In genomic region chr5:132103969-132104391, GRCh38 we compare ENCODE assay signal across 8 cellular contexts. TPM values are rescaled to one million over a fixed set of nuclear protein-coding genes. Genes with fewer than 3 reads are reported as not detected.
DNase-seq lines count a peak whose midpoint lies in the region; ATAC-seq and TF ChIP-seq lines count a peak whose summit lies in the region.

No MANE protein-coding gene starts in this region.

- peaks cover 79% of the 10 kb centered on the region for H3K4me1 Mint-ChIP-seq in activated naive CD4-positive, alpha-beta T cell treated with anti-CD3 and anti-CD28 coated beads, Interleukin-2, amount 10 ng/mL, durations not matched to agents 7 days and 5 days

- H3K27ac ChIP-seq in transverse colon, result peak overlapping the region; percentile 33 to 77 (median 53)

- H3K9me3 ChIP-seq in transverse colon, result no peaks in the 10 kb centered on the region

- peaks cover 2 to 14% (median 11%) of the 10 kb centered on the region in 4 donors for H3K4me1 ChIP-seq in transverse colon

- peak; percentile 51 for DNase-seq in activated naive CD4-positive, alpha-beta T cell treated with anti-CD3 and anti-CD28 coated beads, Interleukin-2, amount 10 ng/mL, durations not matched to agents 7 days and 5 days
- DNase-seq in activated naive CD4-positive, alpha-beta T cell treated with anti-CD3 and anti-CD28 coated beads, Interleukin-2, amount 50 U/mL, for 16 hours, result no peak
- peak; percentile 65 for DNase-seq in activated CD8-positive, alpha-beta memory T cell treated with anti-CD3 and anti-CD28 coated beads, Interleukin-2, amount 50 U/mL, for 48 hours
- DNase-seq in transverse colon (no peak), D341Med (ENCODE audit: low spot score) (no peak), NCI-H1105 treated with DMSO at 0.1 percent for 48 hours (lab: John Stamatoyannopoulos, UW) (no peak), NCI-H1048 (lab: John Stamatoyannopoulos, UW) (no peak)

- 71 to 100% methylated on average over 1 to 6 of the region's 6 CpGs for WGBS in transverse colon (ENCODE audit: low coverage in 1 of 2), 2 donors

- TF ChIP-seq EP300 in transverse colon (IDR thresholded peaks at IDR 0.05; ENCODE audit: low read depth), result no peak

- no peaks in the 10 kb centered on the region for H3K27me3 ChIP-seq in transverse colon

- peak overlapping the region; percentile 16 for H3K4me3 Mint-ChIP-seq in activated naive CD4-positive, alpha-beta T cell treated with anti-CD3 and anti-CD28 coated beads, Interleukin-2, amount 10 ng/mL, durations not matched to agents 7 days and 5 days

- peak; percentile 19 for ATAC-seq in HG03066 (IDR thresholded peaks at IDR 0.05; ENCODE audit: low read depth, unreplicated experiment)

- H3K27ac Mint-ChIP-seq in activated naive CD4-positive, alpha-beta T cell treated with anti-CD3 and anti-CD28 coated beads, Interleukin-2, amount 10 ng/mL, durations not matched to agents 7 days and 5 days, result peak overlapping the region; percentile 92

- H3K4me3 ChIP-seq in transverse colon, result no peak overlapping the region

- TF ChIP-seq CTCF in transverse colon (IDR thresholded peaks at IDR 0.05), result no peak

- H3K27me3 Mint-ChIP-seq in activated naive CD4-positive, alpha-beta T cell treated with anti-CD3 and anti-CD28 coated beads, Interleukin-2, amount 10 ng/mL, durations not matched to agents 7 days and 5 days, result peaks cover 4% of the 10 kb centered on the region

- intact Hi-C loops in transverse colon (cut with DNase I; ENCODE audit: low total_unique reads), result no loop called here

- CTCF ChIA-PET in activated naive CD4-positive, alpha-beta T cell treated with anti-CD3 and anti-CD28 coated beads, Interleukin-2, amount 10 ng/mL, durations not matched to agents 7 days and 5 days (lab: Charles Lee), result no interaction called here

- H3K36me3 Mint-ChIP-seq in activated naive CD4-positive, alpha-beta T cell treated with anti-CD3 and anti-CD28 coated beads, Interleukin-2, amount 10 ng/mL, durations not matched to agents 7 days and 5 days, result peaks cover 17% of the 10 kb centered on the region

- no peaks in the 10 kb centered on the region for H3K36me3 ChIP-seq in transverse colon

- H3K9me3 Mint-ChIP-seq in activated naive CD4-positive, alpha-beta T cell treated with anti-CD3 and anti-CD28 coated beads, Interleukin-2, amount 10 ng/mL, durations not matched to agents 7 days and 5 days, result peaks cover 7% of the 10 kb centered on the region

- TF ChIP-seq POLR2A in transverse colon (IDR thresholded peaks at IDR 0.05), result no peak

- in situ Hi-C loops in transverse colon (cut with MboI; ENCODE audit: low pct_ligation_motif_present in 1 of 4, low pct_unique_long_range_greater_than_20kb in 1 of 4, low sequenced_read_pairs in 3 of 4), result no loop called here

RNA-seq across cellular contexts. Expression of gene CSF2, which starts 30.4 kb away (rescaled TPM):
- not detected for total RNA-seq in transverse colon

RNA-seq across cellular contexts. Expression of gene IL3, which starts 43.5 kb away (rescaled TPM):
- not detected for total RNA-seq in transverse colon

Comparison
In these comparisons a context has a peak if more than half of its experiments do, and no peak if none do; other contexts are left out.
1. DNase-seq: peak in activated naive CD4-positive, alpha-beta T cell treated with anti-CD3 and anti-CD28 coated beads, Interleukin-2, amount 10 ng/mL, durations not matched to agents 7 days and 5 days (single experiment) and activated CD8-positive, alpha-beta memory T cell treated with anti-CD3 and anti-CD28 coated beads, Interleukin-2, amount 50 U/mL, for 48 hours (single experiment); none in activated naive CD4-positive, alpha-beta T cell treated with anti-CD3 and anti-CD28 coated beads, Interleukin-2, amount 50 U/mL, for 16 hours (single experiment), transverse colon (single experiment), D341Med (single experiment), NCI-H1105 treated with DMSO at 0.1 percent for 48 hours (single experiment) and NCI-H1048 (single experiment).